In genomic region chrX:151962034-151962433, GRCh38 we compare ENCODE assay signal across 11 cellular contexts. TPM values are rescaled to one million over a fixed set of nuclear protein-coding genes. Genes with fewer than 3 reads are reported as not detected.
"Had no signal": no experiment of that assay in that cellular context is flagged by ENCODE, and none has a peak within 500 bp of the region (broad histone marks: within the 10 kb centered on the region; RNA-seq: fewer than 3 reads in every experiment).

No MANE protein-coding gene starts in this region.

- H3K4me3 Mint-ChIP-seq: HFFc6, IgD-negative memory B cell had no signal

- H3K4me1 Mint-ChIP-seq: IgD-negative memory B cell had no signal

- H3K27ac ChIP-seq: GM23248, HL-60 had no signal

- DNase-seq: GM23248, GOT3, H7, HFFc6 had no signal

- H3K36me3 Mint-ChIP-seq: IgD-negative memory B cell had no signal

- H3K9me3 ChIP-seq: HAP-1 had no signal

- H3K27ac Mint-ChIP-seq: HFFc6 had no signal

- H3K36me3 ChIP-seq: HAP-1 had no signal

- FAIRE-seq: HepG2 had no signal

- H3K4me3 ChIP-seq: GM23248, HAP-1 had no signal

- H2AFZ ChIP-seq: GM23248 had no signal

- ATAC-seq: HCT116, HepG2 had no signal

- H3K9ac ChIP-seq: GM23248 had no signal

- H3K4me1 ChIP-seq: HAP-1 had no signal

- H3K27me3 Mint-ChIP-seq: IgD-negative memory B cell had no signal

RNA-seq across cellular contexts. Expression of gene GABRE, which starts 12.4 kb away (rescaled TPM):
- polyA plus RNA-seq: IgD-negative memory B cell had no signal

RNA-seq across cellular contexts. Expression of gene MAGEA4, which starts 49.3 kb away (rescaled TPM):
- total RNA-seq: GM23248, H4, HepG2, HFFc6, HT1080 had no signal
- polyA plus RNA-seq: GM23248, HepG2, IgD-negative memory B cell had no signal
